8 cellular contexts compared by ENCODE assay signal in the genomic region with DNA sequence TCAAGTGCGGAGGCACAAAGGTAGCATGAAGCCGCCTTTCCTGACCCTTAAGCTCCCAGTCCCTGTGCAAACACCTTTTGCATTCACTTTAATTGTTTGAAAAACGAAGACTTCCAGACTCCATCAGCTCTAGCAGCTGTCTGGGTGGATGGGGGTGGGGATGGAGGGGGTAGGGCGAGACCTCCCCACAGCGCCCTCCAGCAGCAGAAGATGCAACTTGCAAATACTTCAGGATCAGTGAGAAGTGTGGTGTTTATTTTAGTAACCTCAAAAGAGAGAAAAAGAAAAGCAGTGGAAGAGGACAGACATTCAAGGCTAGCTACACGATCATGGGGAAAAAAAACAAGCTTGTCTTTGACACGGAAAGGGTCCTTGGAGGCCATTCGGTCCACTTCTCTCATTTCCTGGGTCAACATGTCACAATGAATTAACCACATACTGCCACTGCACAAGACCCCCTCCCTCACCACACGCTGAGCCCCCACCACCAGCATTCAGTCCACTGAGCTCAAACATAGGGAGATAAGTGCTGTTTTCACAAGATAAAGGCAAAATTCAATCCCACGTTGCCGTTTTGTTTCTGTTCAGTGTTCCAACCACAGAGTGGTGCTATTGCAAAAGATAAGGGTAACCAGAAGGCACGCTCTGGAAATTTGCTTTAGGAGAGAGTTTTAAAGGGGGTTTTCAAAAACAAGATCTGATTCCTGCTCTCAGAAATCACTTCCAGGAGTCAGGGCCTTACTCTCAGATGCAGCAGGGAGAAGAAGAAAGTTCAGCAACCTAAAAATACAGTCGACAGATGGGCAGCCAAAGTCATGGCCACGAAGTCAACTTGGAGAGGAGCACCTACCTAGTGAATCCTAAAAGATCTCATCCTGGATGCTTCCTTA. TPM values are rescaled to one million over a fixed set of nuclear protein-coding genes. Genes with fewer than 3 reads are reported as not detected.
DNase-seq lines count a peak whose midpoint lies in the region; ATAC-seq, FAIRE-seq and TF ChIP-seq lines count a peak whose summit lies in the region.

No MANE protein-coding gene starts in this region.

- DNase-seq in AG04449 (ENCODE audit: low read depth, low spot score), result no peak
- DNase-seq in HuH-7 (ENCODE audit: low spot score), result peak; percentile 72
- DNase-seq in adrenal gland, result no peak
- no peak for DNase-seq in kidney
- DNase-seq in activated CD4-positive, alpha-beta T cell treated with anti-CD3 and anti-CD28 coated beads, Interleukin-2, amount 10 ng/mL, durations not matched to agents 24 days and 14 days, result no peak
- no peak for DNase-seq in cortex of kidney (lab: John Stamatoyannopoulos, UW)

- H3K4me1 Mint-ChIP-seq in activated CD4-positive, alpha-beta T cell treated with anti-CD3 and anti-CD28 coated beads, Interleukin-2, amount 10 ng/mL, durations not matched to agents 24 days and 14 days, result peaks cover 4% of the 10 kb centered on the region

- H3K27me3 Mint-ChIP-seq in activated CD4-positive, alpha-beta T cell treated with anti-CD3 and anti-CD28 coated beads, Interleukin-2, amount 10 ng/mL, durations not matched to agents 24 days and 14 days, result peaks cover 45% of the 10 kb centered on the region

- intact Hi-C loops in adrenal gland (cut with DNase I) (no loop called here), kidney (cut with DNase I) (no loop called here)
- intact Hi-C loops in activated CD4-positive, alpha-beta T cell treated with anti-CD3 and anti-CD28 coated beads, Interleukin-2, amount 10 ng/mL, durations not matched to agents 24 days and 14 days (cut with micrococcal nuclease), result no loop called here

- no peak overlapping the region for H3K4me3 Mint-ChIP-seq in activated CD4-positive, alpha-beta T cell treated with anti-CD3 and anti-CD28 coated beads, Interleukin-2, amount 10 ng/mL, durations not matched to agents 24 days and 14 days

- H3K36me3 ChIP-seq in adrenal gland (replicated peaks in 1 of 2), result no peaks in the 10 kb centered on the region
- no peaks in the 10 kb centered on the region for H3K36me3 ChIP-seq in kidney (ENCODE audit: control insufficient read depth in 1 of 2, insufficient read depth in 2 of 2, low read length in 2 of 2)

- no peaks in the 10 kb centered on the region for H3K36me3 Mint-ChIP-seq in activated CD4-positive, alpha-beta T cell treated with anti-CD3 and anti-CD28 coated beads, Interleukin-2, amount 10 ng/mL, durations not matched to agents 24 days and 14 days (ENCODE audit: low read depth)

- TF ChIP-seq POLR2A in adrenal gland (IDR thresholded peaks at IDR 0.05), result no peak

- POLR2A ChIA-PET in AG04449 (lab: Yijun Ruan, JAX), result no interaction called here

- H3K27ac ChIP-seq in adrenal gland, result no peak overlapping the region
- no peak overlapping the region for H3K27ac ChIP-seq in kidney (ENCODE audit: low read depth in 2 of 2, low read length in 2 of 2)

- CTCF ChIA-PET in AG04449 (lab: Yijun Ruan, JAX), result interaction anchor here (0.6 to 9.1 kb wide), 80 partner anchors 8 to 613 kb away, joined by 3 to 110 read pairs (median 5); no protein-coding TSS in a partner anchor

- FAIRE-seq in kidney (lab: Jason Lieb, UNC), result no peak

- WGBS in adrenal gland, 4 donors, result 11 to 16% (median 12%) methylated on average over 14 of the region's 14 CpGs

- H3K9ac ChIP-seq in kidney (ENCODE audit: low read length in 2 of 2), result no peak overlapping the region

- H3K4me3 ChIP-seq in AG04449 (ENCODE audit: low read depth, low read length), result peak overlapping the region; percentile 18; the same call in 1 of the 2 replicates
- H3K4me3 ChIP-seq in adrenal gland, result no peak overlapping the region
- H3K4me3 ChIP-seq in kidney (ENCODE audit: low read length in 2 of 2), result no peak overlapping the region

- ATAC-seq in HG02571 (IDR thresholded peaks at IDR 0.05; ENCODE audit: unreplicated experiment), result no peak
- ATAC-seq in GM19324 (IDR thresholded peaks at IDR 0.05; ENCODE audit: low FRiP score, unreplicated experiment), result no peak

- H3K27me3 ChIP-seq in adrenal gland, result peaks cover 25% of the 10 kb centered on the region

- no peak overlapping the region for H3K27ac Mint-ChIP-seq in activated CD4-positive, alpha-beta T cell treated with anti-CD3 and anti-CD28 coated beads, Interleukin-2, amount 10 ng/mL, durations not matched to agents 24 days and 14 days

- no peaks in the 10 kb centered on the region for H3K9me3 Mint-ChIP-seq in activated CD4-positive, alpha-beta T cell treated with anti-CD3 and anti-CD28 coated beads, Interleukin-2, amount 10 ng/mL, durations not matched to agents 24 days and 14 days

- H3K9me3 ChIP-seq in adrenal gland (replicated peaks in 1 of 3) (no peaks in the 10 kb centered on the region), kidney (ENCODE audit: control insufficient read depth in 1 of 2, low read length in 2 of 2) (no peaks in the 10 kb centered on the region)

- TF ChIP-seq CTCF in AG04449 (IDR thresholded peaks at IDR 0.05; ENCODE audit: insufficient read depth, low read length, missing control alignments) (peak; percentile 62), adrenal gland (IDR thresholded peaks at IDR 0.05) (peak in 4 of 6 experiments; percentile 26 to 43 (median 36)), kidney (IDR thresholded peaks at IDR 0.05; ENCODE audit: borderline replicate concordance, extremely low read depth, insufficient read depth) (peak; percentile 44)

- H3K4me1 ChIP-seq in adrenal gland (replicated peaks in 1 of 2), result peaks cover 0 to 11% of the 10 kb centered on the region in 2 donors
- peaks cover 0 to 2% of the 10 kb centered on the region in 2 donors for H3K4me1 ChIP-seq in kidney (ENCODE audit: control insufficient read depth in 1 of 2, insufficient read depth in 1 of 2, low read depth in 1 of 2, low read length in 2 of 2)

RNA-seq across cellular contexts. Expression of gene NTF3, which starts 3.3 kb away (rescaled TPM):
- total RNA-seq in adrenal gland (1 to 10 TPM in 2 of 8 donors, under 1 TPM in 4, not detected in 2; 0.28 to 1.4 (median 0.73) TPM), kidney (3.5 TPM)
- polyA plus RNA-seq in adrenal gland (1 to 10 TPM in 2 of 3 donors, under 1 TPM in 1; 0.37 to 2.9 (median 1.2) TPM), kidney (ENCODE audit: insufficient read depth, low read depth, low replicate concordance) (2.9 TPM)
- not detected in 2 replicates for total RNA-seq in activated CD4-positive, alpha-beta T cell treated with anti-CD3 and anti-CD28 coated beads, Interleukin-2, amount 10 ng/mL, durations not matched to agents 24 days and 14 days
